Comparison of ENCODE assay signal across 23 cellular contexts in genomic region chr5:168307925-168308584, GRCh38. TPM values are rescaled to one million over a fixed set of nuclear protein-coding genes. Genes with fewer than 3 reads are reported as not detected.
"Had no signal": no experiment of that assay in that cellular context is flagged by ENCODE, and none has a peak within 500 bp of the region (broad histone marks: within the 10 kb centered on the region; RNA-seq: fewer than 3 reads in every experiment).

No MANE protein-coding gene starts in this region.

- H3K27me3 Mint-ChIP-seq: activated B cell treated with CpG ODN at 0.5 μM for 24 hours had no signal

- H3K36me3 Mint-ChIP-seq: activated naive CD4-positive, alpha-beta T cell treated with anti-CD3 and anti-CD28 coated beads, Interleukin-2, amount 50 U/mL, for 24 hours; memory B cell; naive thymus-derived CD8-positive, alpha-beta T cell had no signal

- H3K9me3 ChIP-seq: heart left ventricle, mucosa of descending colon had no signal

- ATAC-seq: activated CD8-positive, alpha-beta T cell treated with anti-CD3 and anti-CD28 coated beads, Interleukin-2, amount 10 ng/mL, durations not matched to agents 7 days and 5 days; heart left ventricle; left colon; mucosa of descending colon; naive thymus-derived CD8-positive, alpha-beta T cell had no signal

- H3K27ac ChIP-seq: dorsolateral prefrontal cortex, heart left ventricle had no signal

- FAIRE-seq: frontal cortex, TTC549 had no signal

- DNase-seq: activated B cell treated with CpG ODN at 0.5 μM for 24 hours; activated CD4-positive, alpha-beta T cell treated with anti-CD3 and anti-CD28 coated beads for 48 hours; activated CD8-positive, alpha-beta memory T cell treated with anti-CD3 and anti-CD28 coated beads, Interleukin-2, amount 50 U/mL, for 4 hours; activated CD8-positive, alpha-beta T cell treated with anti-CD3 and anti-CD28 coated beads, Interleukin-2, amount 10 ng/mL, durations not matched to agents 7 days and 5 days; activated effector memory CD4-positive, alpha-beta T cell treated with anti-CD3 and anti-CD28 coated beads, Interleukin-2, amount 50 U/mL, for 16 hours; activated T-cell treated with anti-CD3 and anti-CD28 coated beads, Interleukin-2, amount 50 U/mL, for 48 hours; dorsolateral prefrontal cortex; endodermal cell; heart left ventricle; left colon; mucosa of descending colon; naive thymus-derived CD8-positive, alpha-beta T cell; posterior cingulate gyrus; retina; stimulated activated CD4-positive, alpha-beta T cell treated with anti-CD3 and anti-CD28 coated beads, Interleukin-15, amount 100 ng/mL, for 24 hours; stimulated activated CD4-positive, alpha-beta T cell treated with anti-CD3 and anti-CD28 coated beads, Interleukin-4, amount 100 ng/mL, for 24 hours; stimulated activated naive CD4-positive, alpha-beta T cell; substantia nigra had no signal

- H3K27me3 ChIP-seq: dorsolateral prefrontal cortex had no signal

- H3K9me3 Mint-ChIP-seq: activated B cell treated with CpG ODN at 0.5 μM for 24 hours; activated naive CD4-positive, alpha-beta T cell treated with anti-CD3 and anti-CD28 coated beads, Interleukin-2, amount 50 U/mL, for 24 hours; endodermal cell; memory B cell; naive thymus-derived CD8-positive, alpha-beta T cell had no signal

- H3K27ac Mint-ChIP-seq: activated B cell treated with CpG ODN at 0.5 μM for 24 hours; activated CD8-positive, alpha-beta T cell treated with anti-CD3 and anti-CD28 coated beads, Interleukin-2, amount 10 ng/mL, durations not matched to agents 7 days and 5 days; activated naive CD4-positive, alpha-beta T cell treated with anti-CD3 and anti-CD28 coated beads, Interleukin-2, amount 50 U/mL, for 24 hours; endodermal cell; memory B cell; naive thymus-derived CD8-positive, alpha-beta T cell had no signal

- H3K4me3 ChIP-seq: dorsolateral prefrontal cortex, heart left ventricle, mucosa of descending colon had no signal

- H3K36me3 ChIP-seq: heart left ventricle had no signal

- H3K4me1 ChIP-seq: heart left ventricle had no signal

- H3K4me3 Mint-ChIP-seq: activated B cell treated with CpG ODN at 0.5 μM for 24 hours; activated CD8-positive, alpha-beta T cell treated with anti-CD3 and anti-CD28 coated beads, Interleukin-2, amount 10 ng/mL, durations not matched to agents 7 days and 5 days; activated naive CD4-positive, alpha-beta T cell treated with anti-CD3 and anti-CD28 coated beads, Interleukin-2, amount 50 U/mL, for 24 hours; endodermal cell; memory B cell; naive thymus-derived CD8-positive, alpha-beta T cell had no signal

- H3K4me1 Mint-ChIP-seq: activated B cell treated with CpG ODN at 0.5 μM for 24 hours; activated naive CD4-positive, alpha-beta T cell treated with anti-CD3 and anti-CD28 coated beads, Interleukin-2, amount 50 U/mL, for 24 hours; memory B cell; naive thymus-derived CD8-positive, alpha-beta T cell had no signal

RNA-seq across cellular contexts. Expression of gene WWC1, which starts 16.6 kb away (rescaled TPM):
- total RNA-seq: activated CD8-positive, alpha-beta T cell treated with anti-CD3 and anti-CD28 coated beads, Interleukin-2, amount 10 ng/mL, durations not matched to agents 7 days and 5 days; T-helper 2 cell treated with Interferon-gamma antibody and Interleukin-4, amounts not matched to agents 100 ng/mL and 5 ng/mL, for 36 hours had no signal
